ENCODE assay signal across 18 cellular contexts in genomic region chr13:44212633-44213387, GRCh38.
DNase-seq lines count a peak whose midpoint lies in the region; ATAC-seq, FAIRE-seq and TF ChIP-seq lines count a peak whose summit lies in the region.
"Had no signal": no experiment of that assay in that cellular context is flagged by ENCODE, and none has a peak within 500 bp of the region (broad histone marks: within the 10 kb centered on the region; RNA-seq: fewer than 3 reads in every experiment).

No MANE protein-coding gene starts in this region.

- H3K79me1 ChIP-seq in IMR-90 (ENCODE audit: low read depth in 1 of 2, low read length in 2 of 2): no peaks in the 10 kb centered on the region
- H3K79me1 ChIP-seq in H1 (ENCODE audit: low read depth, low read length): no peaks in the 10 kb centered on the region

- TF ChIP-seq RAD21 in IMR-90 (IDR thresholded peaks at IDR 0.05; ENCODE audit: low read length): no peak
- TF ChIP-seq RAD21 in H1 (IDR thresholded peaks at IDR 0.05 in 1 of 2, conservative IDR thresholded peaks at IDR 0.05 in 1 of 2; ENCODE audit: low read depth in 2 of 2, low read length in 2 of 2): no peak

- H2AK9ac ChIP-seq in IMR-90 (replicated peaks; ENCODE audit: low read depth, low read length, poor library complexity): no peak overlapping the region

- dilution Hi-C loops in IMR-90 (cut with HindIII; ENCODE audit: low sequenced_read_pairs, unreplicated experiment): no loop called here

- H3K27me3 ChIP-seq in IMR-90 (ENCODE audit: control insufficient read depth, insufficient read depth, low read length) (peaks cover 6% of the 10 kb centered on the region; the same call in 1 of the 2 replicates), H1 (replicated peaks in 1 of 4; ENCODE audit: control insufficient read depth in 3 of 4, extremely low read depth in 1 of 4, insufficient read depth in 3 of 4, low read length in 3 of 4) (no peaks in the 10 kb centered on the region), hepatocyte (no peaks in the 10 kb centered on the region), tibial artery (no peaks in the 10 kb centered on the region)

- no peak overlapping the region for H3K9ac ChIP-seq in IMR-90 (ENCODE audit: low read depth, low read length)
- no peak overlapping the region for H3K9ac ChIP-seq in H1 (replicated peaks in 1 of 4; ENCODE audit: extremely low read depth in 1 of 4, low read depth in 3 of 4, low read length in 3 of 4)

- POLR2A ChIA-PET in IMR-90 (lab: Charles Lee; ENCODE audit: unreplicated experiment) (no interaction called here), H1 (lab: Charles Lee; ENCODE audit: partially characterized antibody) (interaction anchor here (1.2 to 3.5 kb wide), 2 partner anchors 17 to 223 kb away, joined by 4 to 17 read pairs; no protein-coding TSS in a partner anchor)

- DNase-seq in IMR-90 (peak; percentile 77), H1 (ENCODE audit: low read depth in 1 of 2, low spot score in 2 of 2) (no peak), hepatocyte (ENCODE audit: low spot score) (peak; percentile 46), tibial artery (no peak), NCI-H2081 treated with DMSO at 0.1 percent for 48 hours (lab: John Stamatoyannopoulos, UW) (no peak), lower leg skin (ENCODE audit: low spot score in 2 of 2) (no peak)
- no peak for DNase-seq in stimulated activated CD4-positive, alpha-beta T cell treated with anti-CD3 and anti-CD28 coated beads, Interleukin-2, amount 100 ng/mL, for 48 hours
- DNase-seq: activated T-cell treated with anti-CD3 and anti-CD28 coated beads for 4 hours; CD8-positive, alpha-beta memory T cell; KG1; NCI-H1417; NCI-H524 treated with DMSO at 0.1 percent for 48 hours; stimulated activated CD4-positive, alpha-beta T cell treated with anti-CD3 and anti-CD28 coated beads, Interleukin-1b, Interleukin-23, amount 100 ng/mL, for 48 hours; stimulated activated CD8-positive, alpha-beta memory T cell treated with anti-CD3 and anti-CD28 coated beads, Interleukin-4, amount 100 ng/mL, for 48 hours had no signal

- FAIRE-seq in H1 (lab: Jason Lieb, UNC): no peak
- FAIRE-seq: frontal cortex, G401.6, islet of Langerhans, urothelium cell line had no signal

- TF ChIP-seq POLR2A in IMR-90 (IDR thresholded peaks at IDR 0.05; ENCODE audit: low read depth, low read length): no peak
- no peak for TF ChIP-seq POLR2A in H1 (IDR thresholded peaks at IDR 0.05; ENCODE audit: control extremely low read depth in 1 of 2, low read depth in 2 of 2, low read length in 2 of 2)
- TF ChIP-seq POLR2A in lower leg skin (IDR thresholded peaks at IDR 0.05): no peak

- no peaks in the 10 kb centered on the region for H3K23me2 ChIP-seq in H1 (ENCODE audit: low read depth, low read length)

- intact Hi-C loops in IMR-90 (cut with micrococcal nuclease): no loop called here
- intact Hi-C loops in tibial artery (cut with DNase I; ENCODE audit: low total_unique reads): loop anchor here (2.0 kb wide), 1 partner anchor 42 kb away; no protein-coding TSS in a partner anchor
- intact Hi-C loops in lower leg skin (cut with DNase I; ENCODE audit: low total_unique reads): no loop called here

- no peak overlapping the region for H2BK5ac ChIP-seq in IMR-90 (ENCODE audit: low read depth, low read length, poor library complexity, severe bottlenecking)
- H2BK5ac ChIP-seq in H1 (ENCODE audit: low read depth, low read length): no peak overlapping the region

- H2AFZ ChIP-seq in IMR-90 (replicated peaks; ENCODE audit: low read length, poor library complexity) (no peak overlapping the region), H1 (ENCODE audit: low read length) (no peak overlapping the region), hepatocyte (no peak overlapping the region)

- no peaks in the 10 kb centered on the region for H3K9me1 ChIP-seq in IMR-90 (ENCODE audit: insufficient read depth, low read length)

- TF ChIP-seq CTCF in IMR-90 (conservative IDR thresholded peaks at IDR 0.05; ENCODE audit: low read depth, low read length): no peak
- TF ChIP-seq CTCF in H1 (IDR thresholded peaks at IDR 0.05; ENCODE audit: control extremely low read depth in 1 of 3, insufficient read depth in 1 of 3, low read depth in 1 of 3, low read length in 3 of 3): no peak
- no peak for TF ChIP-seq CTCF in hepatocyte (IDR thresholded peaks at IDR 0.05; ENCODE audit: poor library complexity)
- TF ChIP-seq CTCF in tibial artery (IDR thresholded peaks at IDR 0.05): no peak
- no peak for TF ChIP-seq CTCF in lower leg skin (IDR thresholded peaks at IDR 0.05)

- H2BK15ac ChIP-seq in IMR-90 (ENCODE audit: low read depth, low read length) (no peak overlapping the region), H1 (ENCODE audit: low read length) (no peak overlapping the region)

- H4K91ac ChIP-seq in IMR-90 (ENCODE audit: insufficient read depth, low read depth, low read length) (peak overlapping the region; percentile 6; the same call in 1 of the 2 replicates), H1 (replicated peaks; ENCODE audit: insufficient read length, low read length) (no peak overlapping the region)

- H3K4me3 ChIP-seq in IMR-90 (ENCODE audit: insufficient read depth, low read depth, low read length) (no peak overlapping the region), H1 (ENCODE audit: extremely low read depth in 1 of 4, insufficient read depth in 2 of 4, low read depth in 3 of 4, low read length in 4 of 4) (no peak overlapping the region), hepatocyte (no peak overlapping the region), tibial artery (no peak overlapping the region), lower leg skin (ENCODE audit: low read depth, poor library complexity, severe bottlenecking) (no peak overlapping the region)

- H3K56ac ChIP-seq in IMR-90 (ENCODE audit: extremely low read depth, insufficient read depth, low read length): no peak overlapping the region
- no peak overlapping the region for H3K56ac ChIP-seq in H1 (replicated peaks; ENCODE audit: insufficient read length, low read depth, low read length)

- in situ Hi-C loops in IMR-90 (cut with MboI; ENCODE audit: low sequenced_read_pairs): no loop called here

- H2AK5ac ChIP-seq in IMR-90 (ENCODE audit: low read depth, low read length) (no peak overlapping the region), H1 (ENCODE audit: low read depth, low read length) (no peak overlapping the region; the same call in 1 of the 2 replicates)

- H2BK120ac ChIP-seq in IMR-90 (ENCODE audit: low read depth, low read length) (peak overlapping the region; percentile 68), H1 (replicated peaks; ENCODE audit: low read depth, low read length) (no peak overlapping the region)

- no peaks in the 10 kb centered on the region for H3K36me3 ChIP-seq in IMR-90 (ENCODE audit: control insufficient read depth, insufficient read depth, low read length)
- no peaks in the 10 kb centered on the region for H3K36me3 ChIP-seq in H1 (ENCODE audit: control insufficient read depth in 2 of 4, insufficient read depth in 4 of 4, low read length in 3 of 4)
- H3K36me3 ChIP-seq in hepatocyte (replicated peaks; ENCODE audit: insufficient read depth, low read depth): no peaks in the 10 kb centered on the region
- H3K36me3 ChIP-seq in tibial artery: no peaks in the 10 kb centered on the region

- H3K18ac ChIP-seq in IMR-90 (ENCODE audit: low read depth, low read length) (no peak overlapping the region; the same call in 1 of the 2 replicates), H1 (ENCODE audit: extremely low read depth, low read length) (no peak overlapping the region)

- H2BK20ac ChIP-seq in IMR-90 (ENCODE audit: low read depth, low read length): peak overlapping the region; percentile 39; the same call in 1 of the 2 replicates
- no peak overlapping the region for H2BK20ac ChIP-seq in H1 (ENCODE audit: low read length)

- no peaks in the 10 kb centered on the region for H3K79me2 ChIP-seq in H1 (ENCODE audit: control insufficient read depth in 1 of 2, insufficient read depth in 2 of 2, low read length in 2 of 2)
- H3K79me2 ChIP-seq in hepatocyte: no peaks in the 10 kb centered on the region

- no peak overlapping the region; the same call in 1 of the 2 replicates for H3K14ac ChIP-seq in IMR-90 (replicated peaks; ENCODE audit: low read depth, low read length)
- no peak overlapping the region for H3K14ac ChIP-seq in H1 (ENCODE audit: insufficient read length)

- 30% methylated on average over 3 of the region's 9 CpGs; no CpG with 5 or more reads in 1 of the 2 experiments for WGBS in IMR-90 (ENCODE audit: extremely low coverage in 2 of 2, insufficient read length in 1 of 2), 2 experiments
- 72% methylated on average over 9 of the region's 9 CpGs; no CpG with 5 or more reads in 1 of the 2 experiments for WGBS in H1 (ENCODE audit: extremely low coverage in 1 of 2, insufficient coverage in 1 of 2, insufficient read length in 1 of 2, insufficient replicate concordance in 2 of 2, low coverage in 1 of 2, low lambda C conversion rate in 2 of 2, missing lambda C conversion rate in 1 of 2), 2 experiments
- WGBS in hepatocyte (ENCODE audit: low lambda C conversion rate, missing lambda C conversion rate): 52% methylated on average over 9 of the region's 9 CpGs
- 52 to 57% methylated on average over 9 of the region's 9 CpGs for WGBS in lower leg skin, 2 donors

- peaks cover 3% of the 10 kb centered on the region; the same call in 1 of the 2 replicates for H3K4me1 ChIP-seq in IMR-90 (ENCODE audit: control insufficient read depth, insufficient read depth, low read length)
- peaks cover 0 to 4% (median 0%) of the 10 kb centered on the region in 4 experiments; a peak in 1 of 7 replicates for H3K4me1 ChIP-seq in H1 (replicated peaks in 1 of 4; ENCODE audit: control insufficient read depth in 3 of 4, insufficient read depth in 4 of 4, low read length in 3 of 4)
- peaks cover 5% of the 10 kb centered on the region for H3K4me1 ChIP-seq in hepatocyte (ENCODE audit: insufficient read depth)
- H3K4me1 ChIP-seq in tibial artery: peaks cover 0 to 21% (median 9%) of the 10 kb centered on the region in 4 donors

- H3K27ac ChIP-seq in IMR-90 (ENCODE audit: insufficient read depth, low read length) (peak overlapping the region; percentile 28; the same call in 1 of the 2 replicates), H1 (ENCODE audit: low read depth, low read length) (no peak overlapping the region), hepatocyte (no peak overlapping the region), tibial artery (peak overlapping the region; percentile 29 to 35)

- H4K5ac ChIP-seq in IMR-90 (ENCODE audit: low read depth, low read length) (no peak overlapping the region), H1 (ENCODE audit: insufficient read length, low read depth, low read length) (no peak overlapping the region)

- H3K4ac ChIP-seq in IMR-90 (ENCODE audit: low read depth, low read length) (peak overlapping the region; percentile 55; the same call in 1 of the 2 replicates), H1 (replicated peaks; ENCODE audit: insufficient read length, low read depth, low read length) (no peak overlapping the region)

- H3K23ac ChIP-seq in IMR-90 (ENCODE audit: low read depth, low read length) (no peak overlapping the region), H1 (ENCODE audit: insufficient read length) (no peak overlapping the region)

- TF ChIP-seq EP300 in H1 (IDR thresholded peaks at IDR 0.05; ENCODE audit: borderline replicate concordance in 1 of 2, low read depth in 2 of 2, low read length in 2 of 2): no peak

- H4K20me1 ChIP-seq in IMR-90 (ENCODE audit: insufficient read depth, low read length) (no peaks in the 10 kb centered on the region), H1 (replicated peaks in 1 of 2; ENCODE audit: control insufficient read depth in 1 of 2, insufficient read depth in 2 of 2, low read length in 2 of 2) (peaks cover 0 to 1% of the 10 kb centered on the region in 2 experiments), hepatocyte (ENCODE audit: insufficient read depth, poor library complexity, severe bottlenecking) (no peaks in the 10 kb centered on the region)

- H3K9me2 ChIP-seq in hepatocyte (replicated peaks; ENCODE audit: insufficient read depth): no peaks in the 10 kb centered on the region

- H3K9me3 ChIP-seq in IMR-90 (ENCODE audit: control insufficient read depth, insufficient read depth, low read length): peaks cover under 1% of the 10 kb centered on the region; the same call in 1 of the 2 replicates
- no peaks in the 10 kb centered on the region; a peak in 1 of 4 replicates for H3K9me3 ChIP-seq in H1 (ENCODE audit: insufficient read depth in 2 of 2, low read depth in 1 of 2, low read length in 1 of 2)
- H3K9me3 ChIP-seq in hepatocyte (ENCODE audit: low read depth): no peaks in the 10 kb centered on the region
- H3K9me3 ChIP-seq in tibial artery: no peaks in the 10 kb centered on the region

- BruUV-seq in IMR-90 (replicated peaks; lab: Mats Ljungman, UMichigan): no TSS peak

- CTCF ChIA-PET in IMR-90 (lab: Yijun Ruan, JAX) (interaction anchor here (0.8 kb wide), 1 partner anchor 223 kb away, joined by 3 read pairs; no protein-coding TSS in a partner anchor), H1 (lab: Charles Lee; ENCODE audit: partially characterized antibody) (no interaction called here)

- no peak overlapping the region; the same call in 1 of the 2 replicates for H3K4me2 ChIP-seq in IMR-90 (ENCODE audit: low read depth, low read length)
- H3K4me2 ChIP-seq in H1 (ENCODE audit: insufficient read depth in 1 of 2, low read depth in 2 of 2, low read length in 2 of 2): no peak overlapping the region
- H3K4me2 ChIP-seq in hepatocyte: no peak overlapping the region

- peak; percentile 81 for ATAC-seq in IMR-90 (ENCODE audit: low read depth)

- H2BK12ac ChIP-seq in H1 (ENCODE audit: low read depth, low read length): peak overlapping the region; percentile 62; the same call in 1 of the 2 replicates

- H4K8ac ChIP-seq in IMR-90 (ENCODE audit: low read depth in 2 of 2, low read length in 2 of 2) (peak overlapping the region in 1 of 2 experiments; percentile 25; a peak in 1 of 4 replicates), H1 (ENCODE audit: extremely low read depth, insufficient read depth, low read length) (no peak overlapping the region)

Comparison
In these comparisons a context has a peak if more than half of its experiments do, and no peak if none do; other contexts are left out.
1. DNase-seq: peak in IMR-90 (single experiment) and hepatocyte (single experiment); none in H1 (0 of 2), tibial artery (0 of 2), NCI-H2081 treated with DMSO at 0.1 percent for 48 hours (single experiment), stimulated activated CD4-positive, alpha-beta T cell treated with anti-CD3 and anti-CD28 coated beads, Interleukin-2, amount 100 ng/mL, for 48 hours (0 of 2) and lower leg skin (0 of 2).
2. H3K27ac ChIP-seq: peak in IMR-90 (single experiment) and tibial artery (2 of 2); none in H1 (single experiment) and hepatocyte (single experiment).